ENCODE assay signal across 10 cellular contexts in genomic region chr9:111599948-111600343, GRCh38. TPM values are rescaled to one million over a fixed set of nuclear protein-coding genes. Genes with fewer than 3 reads are reported as not detected.
DNase-seq lines count a peak whose midpoint lies in the region; ATAC-seq, FAIRE-seq and TF ChIP-seq lines count a peak whose summit lies in the region.
"Had no signal": no experiment of that assay in that cellular context is flagged by ENCODE, and none has a peak within 500 bp of the region (broad histone marks: within the 10 kb centered on the region; RNA-seq: fewer than 3 reads in every experiment).

No MANE protein-coding gene starts in this region.

- H3K27ac Mint-ChIP-seq in nephron progenitor cell: no peak overlapping the region

- H3K4me1 Mint-ChIP-seq in nephron progenitor cell: peaks cover 25% of the 10 kb centered on the region

- H3K4me3 ChIP-seq in BJ (ENCODE audit: low read depth, low read length): peak overlapping the region; percentile 71

- ATAC-seq in esophagus mucosa (peak; percentile 4), GM18505 (IDR thresholded peaks at IDR 0.05; ENCODE audit: unreplicated experiment) (no peak), HG02884 (IDR thresholded peaks at IDR 0.05; ENCODE audit: unreplicated experiment) (no peak), GM18870 (IDR thresholded peaks at IDR 0.05; ENCODE audit: unreplicated experiment) (no peak)

- peaks cover 22% of the 10 kb centered on the region for H3K36me3 Mint-ChIP-seq in nephron progenitor cell (ENCODE audit: low read depth)

- peak overlapping the region; percentile 92 for H3K4me3 Mint-ChIP-seq in nephron progenitor cell

- no peak for FAIRE-seq in HTR-8/SVneo (lab: Jason Lieb, UNC)
- FAIRE-seq: colon had no signal

- CTCF ChIA-PET in BJ (lab: Yijun Ruan, JAX): interaction anchor here (1.2 kb wide), 2 partner anchors 14 to 16 kb away, joined by 3 to 5 read pairs; no protein-coding TSS in a partner anchor
- CTCF ChIA-PET in RWPE1 (lab: Yijun Ruan, JAX): interaction anchor here (0.7 kb wide), 1 partner anchor 332 kb away, joined by 3 read pairs; no protein-coding TSS in a partner anchor

- H3K36me3 ChIP-seq in BJ (ENCODE audit: control insufficient read depth, insufficient read depth, low read length): peaks cover 4% of the 10 kb centered on the region

- no peak for TF ChIP-seq CTCF in BJ (IDR thresholded peaks at IDR 0.05; ENCODE audit: insufficient read depth, low read depth, low read length)
- no peak for TF ChIP-seq CTCF in RWPE1 (conservative IDR thresholded peaks at IDR 0.05; ENCODE audit: low read depth)
- no peak for TF ChIP-seq CTCF in nephron progenitor cell (IDR thresholded peaks at IDR 0.05)

- POLR2A ChIA-PET in BJ (lab: Charles Lee) (interaction anchor here (0.6 kb wide), 1 partner anchor 117 kb away, joined by 3 read pairs; no protein-coding TSS in a partner anchor), RWPE1 (lab: Yijun Ruan, JAX; ENCODE audit: low non-redundant PET) (no interaction called here)

- H3K27ac ChIP-seq in RWPE1: peak overlapping the region; percentile 87

- no peaks in the 10 kb centered on the region for H3K27me3 ChIP-seq in BJ (ENCODE audit: control insufficient read depth, insufficient read depth, low read length)

- no peak for DNase-seq in BJ (ENCODE audit: low read depth)
- no peak for DNase-seq in RWPE1 (ENCODE audit: low spot score)
- DNase-seq in nephron progenitor cell: no peak
- DNase-seq in HTR-8/SVneo (ENCODE audit: insufficient read length, low spot score): no peak
- DNase-seq: NCI-H1417 treated with DMSO at 0.1 percent for 48 hours had no signal

- H3K9me3 Mint-ChIP-seq in nephron progenitor cell: no peaks in the 10 kb centered on the region

- no peak for TF ChIP-seq POLR2A in GM18505 (IDR thresholded peaks at IDR 0.05; ENCODE audit: borderline replicate concordance, extremely low read depth, insufficient read depth, insufficient read length)

- H3K27me3 Mint-ChIP-seq in nephron progenitor cell (ENCODE audit: low read depth, poor library complexity): peaks cover 24% of the 10 kb centered on the region

RNA-seq across cellular contexts. Expression of gene PTGR1, which starts 0.5 kb away (rescaled TPM):
- polyA plus RNA-seq in BJ (2011; rRNA removed): 49.3 and 74.9 TPM in 2 replicates
- 22.9 and 34.1 TPM in 2 replicates for polyA minus RNA-seq in BJ (2011; rRNA and poly(A)+ RNA removed)
- 101 TPM for total RNA-seq in esophagus mucosa

RNA-seq across cellular contexts. Expression of gene DNAJC25, which starts 31.2 kb away (rescaled TPM):
- polyA plus RNA-seq in BJ (2011; rRNA removed): 4.9 and 6.9 TPM in 2 replicates
- 1.2 and 1.3 TPM in 2 replicates for polyA minus RNA-seq in BJ (2011; rRNA and poly(A)+ RNA removed)
- 3.0 TPM for total RNA-seq in esophagus mucosa
